2 cellular contexts compared by ENCODE assay signal in the genomic region with DNA sequence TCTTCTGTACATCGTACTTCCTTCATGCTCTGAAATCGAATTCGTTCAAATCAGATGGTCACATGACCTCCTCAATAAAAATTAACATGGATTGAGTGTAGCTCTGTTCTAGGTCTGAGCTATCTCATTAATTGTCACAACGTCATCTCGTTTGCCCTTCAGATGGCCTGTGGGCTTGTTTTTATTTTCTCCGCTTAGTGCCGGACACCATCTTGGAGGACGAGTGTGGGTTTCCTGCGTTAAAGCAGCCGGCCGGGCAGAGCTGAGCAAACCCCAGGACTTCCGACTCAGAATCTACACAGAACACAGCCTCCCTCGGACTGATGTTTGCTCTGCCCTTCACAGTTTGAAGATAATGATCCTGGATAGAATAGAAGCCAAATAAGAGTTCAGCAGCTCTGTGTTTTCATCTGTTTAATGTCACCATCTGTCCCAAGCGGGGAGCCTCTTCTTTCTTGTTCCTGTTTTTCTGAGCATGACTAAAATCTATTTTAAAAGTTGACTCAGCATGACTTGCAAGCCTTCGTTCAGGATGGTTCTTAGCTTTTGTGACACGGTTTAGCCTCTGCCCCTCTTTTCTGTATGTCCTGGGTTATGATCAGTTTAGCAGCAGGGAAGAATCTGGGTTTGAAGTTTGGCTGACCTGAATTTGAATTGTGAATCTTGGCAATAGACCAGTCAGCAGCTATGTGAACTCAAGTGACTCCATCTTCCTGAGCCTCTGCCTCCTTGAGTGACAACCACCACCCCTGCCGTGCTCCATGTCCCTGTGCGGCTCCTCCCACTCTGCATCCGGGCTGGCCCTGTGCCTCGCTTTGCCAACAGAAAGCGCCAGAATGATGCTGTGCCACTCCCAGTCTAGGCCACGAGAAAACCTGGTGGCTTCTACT.
TF ChIP-seq lines count a peak whose summit lies in the region.

No MANE protein-coding gene starts in this region.

TF ChIP-seq in liver, 16 proteins besides CTCF, POLR2A, EP300 and RAD21:
- TF ChIP-seq GABPA (IDR thresholded peaks at IDR 0.05 in 1 of 2, conservative IDR thresholded peaks at IDR 0.05 in 1 of 2) (no peak), HNF4G (IDR thresholded peaks at IDR 0.05) (no peak), HNF4A (conservative IDR thresholded peaks at IDR 0.05) (peak; percentile 9 to 22), JUND (IDR thresholded peaks at IDR 0.05) (no peak), ZBTB33 (IDR thresholded peaks at IDR 0.05) (no peak), FOXA2 (IDR thresholded peaks at IDR 0.05) (no peak), RXRA (IDR thresholded peaks at IDR 0.05) (peak; percentile 72 to 75), FOXA1 (IDR thresholded peaks at IDR 0.05) (no peak), YY1 (IDR thresholded peaks at IDR 0.05) (peak; percentile 30), SP1 (IDR thresholded peaks at IDR 0.05) (peak; percentile 60), EGR1 (IDR thresholded peaks at IDR 0.05; ENCODE audit: low read depth in 2 of 2) (no peak), NR2F2 (IDR thresholded peaks at IDR 0.05) (peak; percentile 12), TAF1 (conservative IDR thresholded peaks at IDR 0.05) (no peak)
- TF ChIP-seq, protein P1, sequence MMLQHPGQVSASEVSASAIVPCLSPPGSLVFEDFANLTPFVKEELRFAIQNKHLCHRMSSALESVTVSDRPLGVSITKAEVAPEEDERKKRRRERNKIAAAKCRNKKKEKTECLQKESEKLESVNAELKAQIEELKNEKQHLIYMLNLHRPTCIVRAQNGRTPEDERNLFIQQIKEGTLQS (IDR thresholded peaks at IDR 0.05) = peak; percentile 10
- TF ChIP-seq, protein P2, sequence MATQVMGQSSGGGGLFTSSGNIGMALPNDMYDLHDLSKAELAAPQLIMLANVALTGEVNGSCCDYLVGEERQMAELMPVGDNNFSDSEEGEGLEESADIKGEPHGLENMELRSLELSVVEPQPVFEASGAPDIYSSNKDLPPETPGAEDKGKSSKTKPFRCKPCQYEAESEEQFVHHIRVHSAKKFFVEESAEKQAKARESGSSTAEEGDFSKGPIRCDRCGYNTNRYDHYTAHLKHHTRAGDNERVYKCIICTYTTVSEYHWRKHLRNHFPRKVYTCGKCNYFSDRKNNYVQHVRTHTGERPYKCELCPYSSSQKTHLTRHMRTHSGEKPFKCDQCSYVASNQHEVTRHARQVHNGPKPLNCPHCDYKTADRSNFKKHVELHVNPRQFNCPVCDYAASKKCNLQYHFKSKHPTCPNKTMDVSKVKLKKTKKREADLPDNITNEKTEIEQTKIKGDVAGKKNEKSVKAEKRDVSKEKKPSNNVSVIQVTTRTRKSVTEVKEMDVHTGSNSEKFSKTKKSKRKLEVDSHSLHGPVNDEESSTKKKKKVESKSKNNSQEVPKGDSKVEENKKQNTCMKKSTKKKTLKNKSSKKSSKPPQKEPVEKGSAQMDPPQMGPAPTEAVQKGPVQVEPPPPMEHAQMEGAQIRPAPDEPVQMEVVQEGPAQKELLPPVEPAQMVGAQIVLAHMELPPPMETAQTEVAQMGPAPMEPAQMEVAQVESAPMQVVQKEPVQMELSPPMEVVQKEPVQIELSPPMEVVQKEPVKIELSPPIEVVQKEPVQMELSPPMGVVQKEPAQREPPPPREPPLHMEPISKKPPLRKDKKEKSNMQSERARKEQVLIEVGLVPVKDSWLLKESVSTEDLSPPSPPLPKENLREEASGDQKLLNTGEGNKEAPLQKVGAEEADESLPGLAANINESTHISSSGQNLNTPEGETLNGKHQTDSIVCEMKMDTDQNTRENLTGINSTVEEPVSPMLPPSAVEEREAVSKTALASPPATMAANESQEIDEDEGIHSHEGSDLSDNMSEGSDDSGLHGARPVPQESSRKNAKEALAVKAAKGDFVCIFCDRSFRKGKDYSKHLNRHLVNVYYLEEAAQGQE (IDR thresholded peaks at IDR 0.05) = no peak
- TF ChIP-seq, protein P3, sequence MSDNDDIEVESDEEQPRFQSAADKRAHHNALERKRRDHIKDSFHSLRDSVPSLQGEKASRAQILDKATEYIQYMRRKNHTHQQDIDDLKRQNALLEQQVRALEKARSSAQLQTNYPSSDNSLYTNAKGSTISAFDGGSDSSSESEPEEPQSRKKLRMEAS (IDR thresholded peaks at IDR 0.05) = peak; percentile 29

TF ChIP-seq in HepG2, 621 proteins besides CTCF, POLR2A, EP300 and RAD21:
- TF ChIP-seq ZFP36L1 (CRISPR knock-in tag; IDR thresholded peaks at IDR 0.05) = no peak
- no peak for TF ChIP-seq ZNF740 (CRISPR knock-in tag; IDR thresholded peaks at IDR 0.05)
- TF ChIP-seq LRRFIP1 (CRISPR knock-in tag; conservative IDR thresholded peaks at IDR 0.05) = no peak
- TF ChIP-seq NFE2L2 (IDR thresholded peaks at IDR 0.05; ENCODE audit: low read length) = no peak
- no peak for TF ChIP-seq ZNF550 (CRISPR knock-in tag; IDR thresholded peaks at IDR 0.05; ENCODE audit: borderline replicate concordance)
- TF ChIP-seq ERF (CRISPR knock-in tag; IDR thresholded peaks at IDR 0.05) = no peak
- no peak for TF ChIP-seq ZNF605 (CRISPR knock-in tag; IDR thresholded peaks at IDR 0.05)
- no peak for TF ChIP-seq ZNF121 (CRISPR knock-in tag; IDR thresholded peaks at IDR 0.05)
- no peak for TF ChIP-seq ZNF354B (CRISPR knock-in tag; IDR thresholded peaks at IDR 0.05)
- no peak for TF ChIP-seq BCL3 (CRISPR knock-in tag; IDR thresholded peaks at IDR 0.05)
- no peak for TF ChIP-seq RELA (CRISPR knock-in tag; IDR thresholded peaks at IDR 0.05)
- no peak for TF ChIP-seq PHF20 (CRISPR knock-in tag; IDR thresholded peaks at IDR 0.05)
- no peak for TF ChIP-seq DBP (CRISPR knock-in tag; IDR thresholded peaks at IDR 0.05; ENCODE audit: not compliant biosample characterization)
- no peak for TF ChIP-seq SNRNP70 (IDR thresholded peaks at IDR 0.05; ENCODE audit: low read depth, low read length)
- TF ChIP-seq, protein P4, sequence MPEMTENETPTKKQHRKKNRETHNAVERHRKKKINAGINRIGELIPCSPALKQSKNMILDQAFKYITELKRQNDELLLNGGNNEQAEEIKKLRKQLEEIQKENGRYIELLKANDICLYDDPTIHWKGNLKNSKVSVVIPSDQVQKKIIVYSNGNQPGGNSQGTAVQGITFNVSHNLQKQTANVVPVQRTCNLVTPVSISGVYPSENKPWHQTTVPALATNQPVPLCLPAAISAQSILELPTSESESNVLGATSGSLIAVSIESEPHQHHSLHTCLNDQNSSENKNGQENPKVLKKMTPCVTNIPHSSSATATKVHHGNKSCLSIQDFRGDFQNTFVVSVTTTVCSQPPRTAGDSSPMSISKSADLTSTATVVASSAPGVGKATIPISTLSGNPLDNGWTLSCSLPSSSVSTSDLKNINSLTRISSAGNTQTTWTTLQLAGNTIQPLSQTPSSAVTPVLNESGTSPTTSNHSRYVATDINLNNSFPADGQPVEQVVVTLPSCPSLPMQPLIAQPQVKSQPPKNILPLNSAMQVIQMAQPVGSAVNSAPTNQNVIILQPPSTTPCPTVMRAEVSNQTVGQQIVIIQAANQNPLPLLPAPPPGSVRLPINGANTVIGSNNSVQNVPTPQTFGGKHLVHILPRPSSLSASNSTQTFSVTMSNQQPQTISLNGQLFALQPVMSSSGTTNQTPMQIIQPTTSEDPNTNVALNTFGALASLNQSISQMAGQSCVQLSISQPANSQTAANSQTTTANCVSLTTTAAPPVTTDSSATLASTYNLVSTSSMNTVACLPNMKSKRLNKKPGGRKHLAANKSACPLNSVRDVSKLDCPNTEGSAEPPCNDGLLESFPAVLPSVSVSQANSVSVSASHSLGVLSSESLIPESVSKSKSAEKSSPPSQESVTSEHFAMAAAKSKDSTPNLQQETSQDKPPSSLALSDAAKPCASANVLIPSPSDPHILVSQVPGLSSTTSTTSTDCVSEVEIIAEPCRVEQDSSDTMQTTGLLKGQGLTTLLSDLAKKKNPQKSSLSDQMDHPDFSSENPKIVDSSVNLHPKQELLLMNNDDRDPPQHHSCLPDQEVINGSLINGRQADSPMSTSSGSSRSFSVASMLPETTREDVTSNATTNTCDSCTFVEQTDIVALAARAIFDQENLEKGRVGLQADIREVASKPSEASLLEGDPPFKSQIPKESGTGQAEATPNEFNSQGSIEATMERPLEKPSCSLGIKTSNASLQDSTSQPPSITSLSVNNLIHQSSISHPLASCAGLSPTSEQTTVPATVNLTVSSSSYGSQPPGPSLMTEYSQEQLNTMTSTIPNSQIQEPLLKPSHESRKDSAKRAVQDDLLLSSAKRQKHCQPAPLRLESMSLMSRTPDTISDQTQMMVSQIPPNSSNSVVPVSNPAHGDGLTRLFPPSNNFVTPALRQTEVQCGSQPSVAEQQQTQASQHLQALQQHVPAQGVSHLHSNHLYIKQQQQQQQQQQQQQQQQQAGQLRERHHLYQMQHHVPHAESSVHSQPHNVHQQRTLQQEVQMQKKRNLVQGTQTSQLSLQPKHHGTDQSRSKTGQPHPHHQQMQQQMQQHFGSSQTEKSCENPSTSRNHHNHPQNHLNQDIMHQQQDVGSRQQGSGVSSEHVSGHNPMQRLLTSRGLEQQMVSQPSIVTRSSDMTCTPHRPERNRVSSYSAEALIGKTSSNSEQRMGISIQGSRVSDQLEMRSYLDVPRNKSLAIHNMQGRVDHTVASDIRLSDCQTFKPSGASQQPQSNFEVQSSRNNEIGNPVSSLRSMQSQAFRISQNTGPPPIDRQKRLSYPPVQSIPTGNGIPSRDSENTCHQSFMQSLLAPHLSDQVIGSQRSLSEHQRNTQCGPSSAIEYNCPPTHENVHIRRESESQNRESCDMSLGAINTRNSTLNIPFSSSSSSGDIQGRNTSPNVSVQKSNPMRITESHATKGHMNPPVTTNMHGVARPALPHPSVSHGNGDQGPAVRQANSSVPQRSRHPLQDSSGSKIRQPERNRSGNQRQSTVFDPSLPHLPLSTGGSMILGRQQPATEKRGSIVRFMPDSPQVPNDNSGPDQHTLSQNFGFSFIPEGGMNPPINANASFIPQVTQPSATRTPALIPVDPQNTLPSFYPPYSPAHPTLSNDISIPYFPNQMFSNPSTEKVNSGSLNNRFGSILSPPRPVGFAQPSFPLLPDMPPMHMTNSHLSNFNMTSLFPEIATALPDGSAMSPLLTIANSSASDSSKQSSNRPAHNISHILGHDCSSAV (CRISPR knock-in tag; IDR thresholded peaks at IDR 0.05; ENCODE audit: borderline replicate concordance) = no peak
- no peak for TF ChIP-seq ZNF614 (CRISPR knock-in tag; IDR thresholded peaks at IDR 0.05; ENCODE audit: borderline replicate concordance)
- no peak for TF ChIP-seq TERF1 (CRISPR knock-in tag; IDR thresholded peaks at IDR 0.05)
- no peak for TF ChIP-seq SMAD9 (CRISPR knock-in tag; IDR thresholded peaks at IDR 0.05)
- TF ChIP-seq ZNF33A (CRISPR knock-in tag; IDR thresholded peaks at IDR 0.05; ENCODE audit: borderline replicate concordance) = no peak
